Comparison of ENCODE assay signal across 23 cellular contexts in genomic region chr20:43576108-43576507, GRCh38. TPM values are rescaled to one million over a fixed set of nuclear protein-coding genes. Genes with fewer than 3 reads are reported as not detected.
DNase-seq lines count a peak whose midpoint lies in the region; ATAC-seq and TF ChIP-seq lines count a peak whose summit lies in the region.
"Had no signal": no experiment of that assay in that cellular context is flagged by ENCODE, and none has a peak within 500 bp of the region (broad histone marks: within the 10 kb centered on the region; RNA-seq: fewer than 3 reads in every experiment).

No MANE protein-coding gene starts in this region.

- H3K27ac ChIP-seq in right atrium auricular region, result no peak overlapping the region
- H3K27ac ChIP-seq: GM23248 had no signal

- no peaks in the 10 kb centered on the region for H3K36me3 ChIP-seq in right atrium auricular region
- H3K36me3 ChIP-seq: BE2C had no signal

- DNase-seq in Right ventricle myocardium superior (peak; percentile 57), right atrium auricular region (ENCODE audit: low spot score) (no peak), cardiac septum (ENCODE audit: low spot score) (peak; percentile 76), iPS-NIHi7 (ENCODE audit: extremely low spot score) (peak; percentile 4), kidney tubule cell (ENCODE audit: low spot score) (no peak), DMS114 treated with DMSO at 0.1 percent for 48 hours (lab: John Stamatoyannopoulos, UW; ENCODE audit: unreplicated experiment) (no peak)
- DNase-seq: 8988T; ACHN; BE2C; Calu3; CD8-positive, alpha-beta memory T cell; GM23248; H9; HFFc6; NCI-H1105 treated with DMSO at 0.1 percent for 48 hours; NCI-H2029; NCI-H446 treated with DMSO at 0.1 percent for 48 hours; NCI-H526; SK-N-SH had no signal

- no peaks in the 10 kb centered on the region for H3K9me3 ChIP-seq in right atrium auricular region
- H3K9me3 ChIP-seq: BE2C, SK-N-SH had no signal

- H3K27me3 ChIP-seq in right atrium auricular region, result no peaks in the 10 kb centered on the region
- H3K27me3 ChIP-seq: BE2C had no signal

- peak; percentile 39 for ATAC-seq in Right ventricle myocardium superior (ENCODE audit: poor library complexity)
- no peak for ATAC-seq in GM18517 (IDR thresholded peaks at IDR 0.05; ENCODE audit: unreplicated experiment)
- ATAC-seq in HG03469 (IDR thresholded peaks at IDR 0.05; ENCODE audit: unreplicated experiment), result no peak
- ATAC-seq: K562 had no signal

- no peaks in the 10 kb centered on the region for H3K4me1 ChIP-seq in right atrium auricular region
- H3K4me1 ChIP-seq: BE2C had no signal

- no peak for TF ChIP-seq CTCF in right atrium auricular region (IDR thresholded peaks at IDR 0.05)

- intact Hi-C loops in Right ventricle myocardium superior (cut with DNase I), result no loop called here
- intact Hi-C loops in cardiac septum (cut with DNase I), result no loop called here

- no peak overlapping the region for H3K4me3 ChIP-seq in right atrium auricular region
- H3K4me3 ChIP-seq: GM23248, K562 had no signal

RNA-seq across cellular contexts. Expression of gene IFT52, which starts 14.6 kb away (rescaled TPM):
- total RNA-seq in Right ventricle myocardium superior, result 5.5 TPM
- 1 to 10 TPM; 5.7 to 8.1 TPM for total RNA-seq in right atrium auricular region
- 10.2 TPM for total RNA-seq in cardiac septum

RNA-seq across cellular contexts. Expression of gene SGK2, which starts 17.3 kb away (rescaled TPM):
- total RNA-seq in Right ventricle myocardium superior (0.38 TPM), right atrium auricular region (under 1 TPM in 1 of 2 donors, not detected in 1; 0.90 TPM), cardiac septum (0.70 TPM)
- total RNA-seq: GM23248, H9, LHCN-M2 had no signal

Comparison
In these comparisons a context has a peak if more than half of its experiments do, and no peak if none do; other contexts are left out.
1. DNase-seq: peak in Right ventricle myocardium superior (single experiment), cardiac septum (single experiment) and iPS-NIHi7 (single experiment); none in right atrium auricular region (single experiment), kidney tubule cell (single experiment) and DMS114 treated with DMSO at 0.1 percent for 48 hours (single experiment).